ENCODE assay signal across 23 cellular contexts in genomic region chr22:37628830-37629229, GRCh38. TPM values are rescaled to one million over a fixed set of nuclear protein-coding genes. Genes with fewer than 3 reads are reported as not detected.
DNase-seq lines count a peak whose midpoint lies in the region; ATAC-seq and TF ChIP-seq lines count a peak whose summit lies in the region.
"Had no signal": no experiment of that assay in that cellular context is flagged by ENCODE, and none has a peak within 500 bp of the region (broad histone marks: within the 10 kb centered on the region; RNA-seq: fewer than 3 reads in every experiment).

No MANE protein-coding gene starts in this region.

- intact Hi-C loops in activated naive CD4-positive, alpha-beta T cell treated with anti-CD3 and anti-CD28 coated beads for 36 hours (cut with micrococcal nuclease), result loop anchor here (5.0 kb wide), 1 partner anchor 178 kb away; the partner anchor contains the start of gene GCAT
- intact Hi-C loops in activated CD8-positive, alpha-beta T cell treated with anti-CD3 and anti-CD28 coated beads for 36 hours (cut with micrococcal nuclease), result no loop called here
- intact Hi-C loops in sciatic nerve (cut with DNase I) (no loop called here), upper lobe of right lung (cut with DNase I) (no loop called here)

- no peak for DNase-seq in activated naive CD4-positive, alpha-beta T cell treated with anti-CD3 and anti-CD28 coated beads for 36 hours
- no peak for DNase-seq in activated naive CD4-positive, alpha-beta T cell treated with anti-CD3 and anti-CD28 coated beads, Interleukin-2, amount 50 U/mL, for 16 hours
- no peak for DNase-seq in activated CD8-positive, alpha-beta T cell treated with anti-CD3 and anti-CD28 coated beads for 36 hours
- DNase-seq in memory B cell (ENCODE audit: low spot score in 2 of 2) (no peak), sciatic nerve (ENCODE audit: low spot score) (no peak), upper lobe of right lung (no peak)
- no peak for DNase-seq in NK-92 treated with Interleukin-12 subunit alpha and Interleukin-12 subunit beta, amount 100 ng/mL, for 24 hours (lab: John Stamatoyannopoulos, UW)
- DNase-seq: activated T-cell treated with anti-CD3 and anti-CD28 coated beads for 4 hours; amygdala; cerebellar nuclear complex; effector CD4-positive, alpha-beta T cell; glutamatergic neuron; GM23248; left ventricle myocardium superior; NCI-H1417 treated with DMSO at 0.1 percent for 48 hours; SIG-M5 had no signal

- H3K36me3 Mint-ChIP-seq in activated naive CD4-positive, alpha-beta T cell treated with anti-CD3 and anti-CD28 coated beads for 36 hours (ENCODE audit: low read depth), result peaks cover 4% of the 10 kb centered on the region
- H3K36me3 Mint-ChIP-seq in activated CD8-positive, alpha-beta T cell treated with anti-CD3 and anti-CD28 coated beads for 36 hours (ENCODE audit: low read depth), result peaks cover 23% of the 10 kb centered on the region
- peaks cover 12% of the 10 kb centered on the region for H3K36me3 Mint-ChIP-seq in memory B cell

- CTCF ChIA-PET in activated naive CD4-positive, alpha-beta T cell treated with anti-CD3 and anti-CD28 coated beads for 36 hours (lab: Charles Lee), result interaction anchor here (0.9 to 6.3 kb wide), 5 partner anchors 8 to 52 kb away, joined by 3 to 77 read pairs (median 29); partner anchors contain the start of gene GGA1
- CTCF ChIA-PET in activated CD8-positive, alpha-beta T cell treated with anti-CD3 and anti-CD28 coated beads for 36 hours (lab: Charles Lee), result interaction anchor here (41.4 to 68.1 kb wide), 2 partner anchors 4 to 28 kb away, joined by 1770 read pairs; partner anchors contain the start of genes GGA1, LGALS1, NOL12 and PDXP

- H3K4me3 ChIP-seq in upper lobe of right lung, result no peak overlapping the region
- H3K4me3 ChIP-seq: GM23248, smooth muscle cell, tibial nerve had no signal

- no peaks in the 10 kb centered on the region for H3K9me3 Mint-ChIP-seq in activated naive CD4-positive, alpha-beta T cell treated with anti-CD3 and anti-CD28 coated beads for 36 hours
- no peaks in the 10 kb centered on the region for H3K9me3 Mint-ChIP-seq in activated CD8-positive, alpha-beta T cell treated with anti-CD3 and anti-CD28 coated beads for 36 hours
- H3K9me3 Mint-ChIP-seq in memory B cell, result no peaks in the 10 kb centered on the region

- H3K27me3 Mint-ChIP-seq in activated naive CD4-positive, alpha-beta T cell treated with anti-CD3 and anti-CD28 coated beads for 36 hours (ENCODE audit: low read depth), result no peaks in the 10 kb centered on the region
- no peaks in the 10 kb centered on the region for H3K27me3 Mint-ChIP-seq in activated CD8-positive, alpha-beta T cell treated with anti-CD3 and anti-CD28 coated beads for 36 hours
- no peaks in the 10 kb centered on the region for H3K27me3 Mint-ChIP-seq in memory B cell

- H3K27ac Mint-ChIP-seq in activated naive CD4-positive, alpha-beta T cell treated with anti-CD3 and anti-CD28 coated beads for 36 hours, result peak overlapping the region; percentile 15
- peak overlapping the region; percentile 93 for H3K27ac Mint-ChIP-seq in activated CD8-positive, alpha-beta T cell treated with anti-CD3 and anti-CD28 coated beads for 36 hours
- H3K27ac Mint-ChIP-seq in memory B cell, result peak overlapping the region; percentile 55

- no peaks in the 10 kb centered on the region for H3K27me3 ChIP-seq in upper lobe of right lung
- H3K27me3 ChIP-seq: tibial nerve had no signal

- POLR2A ChIA-PET in activated CD8-positive, alpha-beta T cell treated with anti-CD3 and anti-CD28 coated beads for 36 hours (lab: Charles Lee), result interaction anchor here (1.1 to 4.4 kb wide), 5 partner anchors 9 to 29 kb away, joined by 3 to 28 read pairs (median 10); partner anchors contain the start of genes GGA1, PDXP and SH3BP1

- no peak for ATAC-seq in activated CD8-positive, alpha-beta T cell treated with anti-CD3 and anti-CD28 coated beads for 36 hours
- ATAC-seq in memory B cell (ENCODE audit: low read depth) (no peak), sciatic nerve (no peak), GM18520 (IDR thresholded peaks at IDR 0.05; ENCODE audit: unreplicated experiment) (no peak), upper lobe of right lung (no peak)
- ATAC-seq: activated CD4-positive, CD25-positive, alpha-beta regulatory T cell treated with anti-CD3 and anti-CD28 coated beads, Interleukin-2, amount 50 U/mL, for 24 hours; left ventricle myocardium superior had no signal

- H3K27ac ChIP-seq in upper lobe of right lung, result no peak overlapping the region
- H3K27ac ChIP-seq: GM23248 had no signal

- H3K4me1 Mint-ChIP-seq in activated naive CD4-positive, alpha-beta T cell treated with anti-CD3 and anti-CD28 coated beads for 36 hours (ENCODE audit: low read depth), result peaks cover 45% of the 10 kb centered on the region
- H3K4me1 Mint-ChIP-seq in activated CD8-positive, alpha-beta T cell treated with anti-CD3 and anti-CD28 coated beads for 36 hours (ENCODE audit: low read depth), result peaks cover 79% of the 10 kb centered on the region
- peaks cover 58% of the 10 kb centered on the region for H3K4me1 Mint-ChIP-seq in memory B cell

- H3K4me1 ChIP-seq in upper lobe of right lung, result peaks cover 47% of the 10 kb centered on the region

- H3K9me3 ChIP-seq in upper lobe of right lung, result no peaks in the 10 kb centered on the region
- H3K9me3 ChIP-seq: tibial nerve had no signal

- TF ChIP-seq CTCF in activated CD8-positive, alpha-beta T cell treated with anti-CD3 and anti-CD28 coated beads for 36 hours (IDR thresholded peaks at IDR 0.05), result no peak
- TF ChIP-seq CTCF in upper lobe of right lung (IDR thresholded peaks at IDR 0.05), result no peak

- H3K4me3 Mint-ChIP-seq in activated naive CD4-positive, alpha-beta T cell treated with anti-CD3 and anti-CD28 coated beads for 36 hours, result no peak overlapping the region
- no peak overlapping the region for H3K4me3 Mint-ChIP-seq in activated CD8-positive, alpha-beta T cell treated with anti-CD3 and anti-CD28 coated beads for 36 hours
- no peak overlapping the region for H3K4me3 Mint-ChIP-seq in memory B cell

- H3K36me3 ChIP-seq in upper lobe of right lung, result peaks cover 23% of the 10 kb centered on the region

RNA-seq across cellular contexts. Expression of gene SH3BP1, which starts 10.6 kb away (rescaled TPM):
- 10 to 100 TPM; 45.9 to 51.0 TPM for total RNA-seq in activated naive CD4-positive, alpha-beta T cell treated with anti-CD3 and anti-CD28 coated beads for 36 hours
- total RNA-seq in activated CD8-positive, alpha-beta T cell treated with anti-CD3 and anti-CD28 coated beads for 36 hours, result 100 to 1,000 TPM; 122 to 128 TPM
- total RNA-seq in sciatic nerve (10.3 TPM), upper lobe of right lung (28.3 TPM)

RNA-seq across cellular contexts. Expression of gene GGA1, which starts 20.2 kb away (rescaled TPM):
- total RNA-seq in activated naive CD4-positive, alpha-beta T cell treated with anti-CD3 and anti-CD28 coated beads for 36 hours, result 10 to 100 TPM; 46.1 to 49.1 TPM
- total RNA-seq in activated CD8-positive, alpha-beta T cell treated with anti-CD3 and anti-CD28 coated beads for 36 hours, result 10 to 100 TPM; 59.7 to 62.8 TPM
- total RNA-seq in sciatic nerve (71.2 TPM), upper lobe of right lung (64.4 TPM)

RNA-seq across cellular contexts. Expression of gene PDXP, which starts 29.7 kb away (rescaled TPM):
- total RNA-seq in activated naive CD4-positive, alpha-beta T cell treated with anti-CD3 and anti-CD28 coated beads for 36 hours, result 10 to 100 TPM; 17.4 to 19.2 TPM
- total RNA-seq in activated CD8-positive, alpha-beta T cell treated with anti-CD3 and anti-CD28 coated beads for 36 hours, result 10 to 100 TPM; 51.3 to 51.5 TPM
- total RNA-seq in sciatic nerve, result 10.0 TPM
- total RNA-seq in upper lobe of right lung, result 6.1 TPM

RNA-seq across cellular contexts. Expression of gene LGALS1, which starts 46.6 kb away (rescaled TPM):
- 10 to 100 TPM; 62.7 to 70.2 TPM for total RNA-seq in activated naive CD4-positive, alpha-beta T cell treated with anti-CD3 and anti-CD28 coated beads for 36 hours
- 100 to 1,000 TPM; 247 to 261 TPM for total RNA-seq in activated CD8-positive, alpha-beta T cell treated with anti-CD3 and anti-CD28 coated beads for 36 hours
- 1,269 TPM for total RNA-seq in sciatic nerve
- total RNA-seq in upper lobe of right lung, result 340 TPM

RNA-seq across cellular contexts. Expression of gene LGALS2, which starts 48.9 kb away (rescaled TPM):
- not detected for total RNA-seq in activated naive CD4-positive, alpha-beta T cell treated with anti-CD3 and anti-CD28 coated beads for 36 hours
- total RNA-seq in activated CD8-positive, alpha-beta T cell treated with anti-CD3 and anti-CD28 coated beads for 36 hours, result not detected
- total RNA-seq in sciatic nerve, result not detected
- 2.5 TPM for total RNA-seq in upper lobe of right lung
- total RNA-seq: fibroblast of lung, GM23248, HT1080, left ventricle myocardium superior, posterior vena cava, smooth muscle cell, tibial nerve had no signal

Comparison
In these comparisons a context has a peak if more than half of its experiments do, and no peak if none do; other contexts are left out.
1. H3K27ac Mint-ChIP-seq: peak in every context shown above with its lines; median percentile 93 in activated CD8-positive, alpha-beta T cell treated with anti-CD3 and anti-CD28 coated beads for 36 hours; 55 in memory B cell; 15 in activated naive CD4-positive, alpha-beta T cell treated with anti-CD3 and anti-CD28 coated beads for 36 hours.